Comparison of ENCODE assay signal across 24 cellular contexts in the genomic region with DNA sequence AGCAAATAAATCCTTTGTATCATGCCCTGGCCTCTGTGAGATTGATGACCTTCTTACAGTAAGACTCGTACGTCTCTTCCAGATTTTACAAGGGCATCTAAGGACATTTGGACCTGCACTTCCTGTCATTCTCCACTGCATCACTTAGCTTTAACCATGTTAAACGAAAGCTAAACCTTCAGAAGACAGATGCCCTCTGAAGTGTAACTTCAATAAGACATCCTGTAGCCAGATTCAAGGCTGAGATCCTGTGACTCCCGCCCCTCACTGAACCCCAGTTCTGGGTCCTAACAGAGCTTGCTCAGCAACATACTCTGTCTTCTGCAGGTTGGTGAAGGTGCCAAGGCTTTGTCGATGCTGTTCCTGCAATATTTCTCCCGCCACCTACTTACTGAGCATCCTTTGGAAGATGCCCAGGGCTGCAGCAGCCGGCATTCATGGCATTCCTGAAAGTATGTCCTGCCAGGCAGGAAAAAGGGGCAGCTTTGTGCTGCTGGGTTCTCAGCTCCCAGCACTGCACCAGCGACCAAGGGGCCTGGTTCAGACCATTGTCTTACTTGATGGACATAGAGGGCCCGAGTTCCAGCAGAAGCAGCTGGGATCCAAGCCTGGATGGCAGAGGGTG.
"Had no signal": no experiment of that assay in that cellular context is flagged by ENCODE, and none has a peak within 500 bp of the region (broad histone marks: within the 10 kb centered on the region; RNA-seq: fewer than 3 reads in every experiment).

No MANE protein-coding gene starts in this region.

- H3K9me3 ChIP-seq: pancreas, prostate gland, testis had no signal

- H3K4me3 Mint-ChIP-seq: activated T-helper 1 cell treated with anti-CD3 and anti-CD28 coated beads, Interleukin-12 subunit alpha, Interleukin-12 subunit beta, Interleukin-2, Interleukin-4 antibody, amounts not matched to agents 30 ng/mL and 10 ng/mL and 1 ng/mL, durations not matched to agents 14 hours and 24 hours and 36 hours; T-helper 1 cell treated with Interleukin-12 subunit alpha and Interleukin-12 subunit beta and Interleukin-4 antibody, amounts not matched to agents 30 μg/mL and 1 μg/mL, for 36 hours had no signal

- H3K27me3 ChIP-seq: esophagus muscularis mucosa, left lung, pancreas, testis, transverse colon had no signal

- H3K36me3 ChIP-seq: esophagus muscularis mucosa, left lung, pancreas, prostate gland, transverse colon, WERI-Rb-1 had no signal

- H3K4me1 ChIP-seq: left lung, pancreas, prostate gland, testis had no signal

- H3K27ac ChIP-seq: left lung, pancreas, prostate gland, testis, transverse colon, WERI-Rb-1 had no signal

- ATAC-seq: activated CD4-positive, CD25-positive, alpha-beta regulatory T cell treated with anti-CD3 and anti-CD28 coated beads, Interleukin-2, amount 50 U/mL, for 24 hours; activated naive CD4-positive, alpha-beta T cell treated with anti-CD3 and anti-CD28 coated beads, Interleukin-2, amount 50 U/mL, for 72 hours; left lung; pancreas; stimulated activated naive CD8-positive, alpha-beta T cell treated with anti-CD3 and anti-CD28 coated beads, Interleukin-15, Interleukin-2, amounts not matched to agents 100 U/mL and 50 U/mL, for 24 hours had no signal

- DNase-seq: activated CD4-positive, alpha-beta T cell treated with anti-CD3 and anti-CD28 coated beads for 48 hours; activated CD4-positive, alpha-beta T cell treated with anti-CD3 and anti-CD28 coated beads, Interleukin-2, amount 50 U/mL, for 48 hours; activated CD8-positive, alpha-beta memory T cell treated with anti-CD3 and anti-CD28 coated beads for 24 hours; activated effector memory CD4-positive, alpha-beta T cell treated with anti-CD3 and anti-CD28 coated beads, Interleukin-2, amount 50 U/mL, for 16 hours; dermis blood vessel endothelial cell; effector CD4-positive, alpha-beta T cell; foreskin melanocyte; kidney glomerular epithelial cell; left lung; nucleus accumbens; pancreas; retina; stimulated activated CD4-positive, alpha-beta T cell treated with anti-CD3 and anti-CD28 coated beads, Interleukin-4, amount 100 ng/mL, for 1 hour; stimulated activated naive CD8-positive, alpha-beta T cell treated with anti-CD3 and anti-CD28 coated beads, Interleukin-15, Interleukin-2, amounts not matched to agents 100 U/mL and 50 U/mL, for 24 hours; T-helper 9 cell; transverse colon; WERI-Rb-1 had no signal

- H3K4me3 ChIP-seq: esophagus muscularis mucosa, left lung, pancreas, prostate gland, testis, transverse colon had no signal

- H3K27ac Mint-ChIP-seq: activated naive CD4-positive, alpha-beta T cell treated with anti-CD3 and anti-CD28 coated beads, Interleukin-2, amount 50 U/mL, for 72 hours; activated T-helper 1 cell treated with anti-CD3 and anti-CD28 coated beads, Interleukin-12 subunit alpha, Interleukin-12 subunit beta, Interleukin-2, Interleukin-4 antibody, amounts not matched to agents 30 ng/mL and 10 ng/mL and 1 ng/mL, durations not matched to agents 14 hours and 24 hours and 36 hours; T-helper 1 cell treated with Interleukin-12 subunit alpha and Interleukin-12 subunit beta and Interleukin-4 antibody, amounts not matched to agents 30 μg/mL and 1 μg/mL, for 36 hours had no signal
